In the genomic region with DNA sequence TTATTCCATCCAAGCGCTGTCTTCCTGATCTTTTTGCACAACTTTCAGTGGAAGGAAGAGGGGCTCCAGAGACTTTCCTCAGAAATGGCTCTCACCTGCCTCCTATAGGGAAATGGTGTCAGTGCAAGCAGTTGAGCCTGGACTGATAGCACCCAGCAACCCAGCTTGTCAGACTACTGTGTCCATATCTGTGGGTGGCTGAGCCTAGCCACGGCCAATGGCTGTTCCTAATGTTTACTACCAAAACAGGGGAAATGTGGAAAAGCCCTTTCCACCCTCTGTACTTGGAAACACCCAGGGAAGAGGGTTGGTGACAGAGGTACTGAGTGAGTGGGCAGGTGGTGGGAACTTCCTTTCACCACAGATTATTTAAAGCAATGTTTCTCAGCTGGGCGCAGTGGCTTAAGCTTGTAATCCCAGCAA, we compare ENCODE assay signal across 9 cellular contexts. TPM values are rescaled to one million over a fixed set of nuclear protein-coding genes. Genes with fewer than 3 reads are reported as not detected.
A peak's percentile ranks its signal among the peaks of the same experiment; 100 is the strongest.
DNase-seq lines count a peak whose midpoint lies in the region; ATAC-seq and TF ChIP-seq lines count a peak whose summit lies in the region.
"Had no signal": no experiment of that assay in that cellular context is flagged by ENCODE, and none has a peak within 500 bp of the region (broad histone marks: within the 10 kb centered on the region; RNA-seq: fewer than 3 reads in every experiment).

No MANE protein-coding gene starts in this region.

- peaks cover 16% of the 10 kb centered on the region for H3K4me1 Mint-ChIP-seq in activated CD8-positive, alpha-beta T cell treated with anti-CD3 and anti-CD28 coated beads, Interleukin-2, amount 10 ng/mL, durations not matched to agents 7 days and 5 days (ENCODE audit: low read depth)

- H3K27ac ChIP-seq in C4-2B: no peak overlapping the region
- no peak overlapping the region for H3K27ac ChIP-seq in heart right ventricle
- H3K27ac ChIP-seq in gastrocnemius medialis: no peak overlapping the region

- DNase-seq in NCI-H2227 (lab: John Stamatoyannopoulos, UW; ENCODE audit: unreplicated experiment): peak; percentile 46
- DNase-seq in activated CD8-positive, alpha-beta T cell treated with anti-CD3 and anti-CD28 coated beads, Interleukin-2, amount 10 ng/mL, durations not matched to agents 7 days and 5 days: peak; percentile 65
- DNase-seq in heart right ventricle: peak in 1 of 2 donors; percentile 30
- DNase-seq in gastrocnemius medialis: no peak

- intact Hi-C loops in heart right ventricle (cut with DNase I): loop anchor here in 9 of 10 donors (2.0 to 10.0 kb wide), 8 partner anchors 52 to 124 kb away; a partner anchor contains a TSS
- intact Hi-C loops in gastrocnemius medialis (cut with DNase I; ENCODE audit: low total_unique reads): loop anchor here (2.0 kb wide), 1 partner anchor 176 kb away; no protein-coding TSS in a partner anchor

- POLR2A ChIA-PET in activated CD8-positive, alpha-beta T cell treated with anti-CD3 and anti-CD28 coated beads, Interleukin-2, amount 10 ng/mL, durations not matched to agents 7 days and 5 days (lab: Charles Lee): no interaction called here

- H3K4me3 Mint-ChIP-seq in activated CD8-positive, alpha-beta T cell treated with anti-CD3 and anti-CD28 coated beads, Interleukin-2, amount 10 ng/mL, durations not matched to agents 7 days and 5 days: no peak overlapping the region

- CTCF ChIA-PET in activated CD8-positive, alpha-beta T cell treated with anti-CD3 and anti-CD28 coated beads, Interleukin-2, amount 10 ng/mL, durations not matched to agents 7 days and 5 days (lab: Charles Lee): interaction anchor here (0.6 to 1.8 kb wide), 12 partner anchors 10 to 177 kb away, joined by 3 to 8 read pairs (median 4); no protein-coding TSS in a partner anchor

- no peak for TF ChIP-seq POLR2A in gastrocnemius medialis (IDR thresholded peaks at IDR 0.05)

- H3K4me1 ChIP-seq in heart right ventricle: peaks cover 0 to 5% (median 2%) of the 10 kb centered on the region in 9 donors
- peaks cover 1 to 2% of the 10 kb centered on the region in 2 donors for H3K4me1 ChIP-seq in gastrocnemius medialis

- no peak overlapping the region for H3K4me3 ChIP-seq in heart right ventricle
- no peak overlapping the region for H3K4me3 ChIP-seq in gastrocnemius medialis

- H3K36me3 ChIP-seq in heart right ventricle: no peaks in the 10 kb centered on the region
- H3K36me3 ChIP-seq in gastrocnemius medialis: no peaks in the 10 kb centered on the region

- peak; percentile 32 for ATAC-seq in GM18498 (IDR thresholded peaks at IDR 0.05; ENCODE audit: unreplicated experiment)
- ATAC-seq in activated CD8-positive, alpha-beta T cell treated with anti-CD3 and anti-CD28 coated beads, Interleukin-2, amount 10 ng/mL, durations not matched to agents 7 days and 5 days: no peak
- peak in 6 of 8 donors; percentile 23 to 66 (median 52) for ATAC-seq in heart right ventricle
- peak in 1 of 2 donors; percentile 17 for ATAC-seq in gastrocnemius medialis
- ATAC-seq in esophagus mucosa: no peak
- ATAC-seq in HG03439 (IDR thresholded peaks at IDR 0.05; ENCODE audit: unreplicated experiment): no peak

- TF ChIP-seq CTCF in C4-2B (conservative IDR thresholded peaks at IDR 0.05) (peak; percentile 72), heart right ventricle (IDR thresholded peaks at IDR 0.05) (peak; percentile 32 to 72 (median 64)), gastrocnemius medialis (IDR thresholded peaks at IDR 0.05 in 4 of 5, conservative IDR thresholded peaks at IDR 0.05 in 1 of 5) (peak in 4 of 5 experiments; percentile 18 to 59 (median 48))

- H3K27me3 ChIP-seq in heart right ventricle: peaks cover 0 to 21% (median 18%) of the 10 kb centered on the region in 7 donors
- no peaks in the 10 kb centered on the region for H3K27me3 ChIP-seq in gastrocnemius medialis

- in situ Hi-C loops in gastrocnemius medialis (cut with MboI; ENCODE audit: low sequenced_read_pairs in 4 of 4): no loop called here

- H3K27ac Mint-ChIP-seq in activated CD8-positive, alpha-beta T cell treated with anti-CD3 and anti-CD28 coated beads, Interleukin-2, amount 10 ng/mL, durations not matched to agents 7 days and 5 days: peak overlapping the region; percentile 30
- H3K27ac Mint-ChIP-seq: IgD-negative memory B cell had no signal

- 31 to 35% methylated on average over 3 of the region's 3 CpGs for WGBS in heart right ventricle, 2 donors

- peaks cover 3% of the 10 kb centered on the region for H3K36me3 Mint-ChIP-seq in activated CD8-positive, alpha-beta T cell treated with anti-CD3 and anti-CD28 coated beads, Interleukin-2, amount 10 ng/mL, durations not matched to agents 7 days and 5 days (ENCODE audit: low read depth)

- no peaks in the 10 kb centered on the region for H3K9me3 ChIP-seq in heart right ventricle
- H3K9me3 ChIP-seq in gastrocnemius medialis: no peaks in the 10 kb centered on the region

- no peaks in the 10 kb centered on the region for H3K9me3 Mint-ChIP-seq in activated CD8-positive, alpha-beta T cell treated with anti-CD3 and anti-CD28 coated beads, Interleukin-2, amount 10 ng/mL, durations not matched to agents 7 days and 5 days (ENCODE audit: insufficient read depth)
- H3K9me3 Mint-ChIP-seq: IgD-negative memory B cell had no signal

- H3K27me3 Mint-ChIP-seq in activated CD8-positive, alpha-beta T cell treated with anti-CD3 and anti-CD28 coated beads, Interleukin-2, amount 10 ng/mL, durations not matched to agents 7 days and 5 days (ENCODE audit: low read depth): peaks cover 2% of the 10 kb centered on the region

RNA-seq across cellular contexts. Expression of a gene that starts 4.3 kb away (rescaled TPM):
- 10 to 100 TPM; 64.5 to 70.2 TPM for total RNA-seq in activated CD8-positive, alpha-beta T cell treated with anti-CD3 and anti-CD28 coated beads, Interleukin-2, amount 10 ng/mL, durations not matched to agents 7 days and 5 days
- total RNA-seq in heart right ventricle (10 to 100 TPM; 42.2 to 58.2 (median 47.7) TPM), gastrocnemius medialis (10 to 100 TPM; 37.9 to 79.5 (median 72.5) TPM), esophagus mucosa (65.2 TPM)
- 10 to 100 TPM; 27.7 to 79.6 TPM for polyA plus RNA-seq in heart right ventricle

RNA-seq across cellular contexts. Expression of a gene that starts 7.2 kb away (rescaled TPM):
- total RNA-seq in activated CD8-positive, alpha-beta T cell treated with anti-CD3 and anti-CD28 coated beads, Interleukin-2, amount 10 ng/mL, durations not matched to agents 7 days and 5 days: not detected
- total RNA-seq in heart right ventricle (1 to 10 TPM in 6 of 10 donors, under 1 TPM in 4; 0.50 to 3.3 (median 1.2) TPM), gastrocnemius medialis (under 1 TPM in 1 of 4 donors, not detected in 3; 0.33 TPM), esophagus mucosa (not detected)
- 1 to 10 TPM; 4.7 to 6.0 TPM for polyA plus RNA-seq in heart right ventricle

RNA-seq across cellular contexts. Expression of a gene that starts 55.3 kb away (rescaled TPM):
- not detected for total RNA-seq in activated CD8-positive, alpha-beta T cell treated with anti-CD3 and anti-CD28 coated beads, Interleukin-2, amount 10 ng/mL, durations not matched to agents 7 days and 5 days
- total RNA-seq in heart right ventricle: 1,000 to 10,000 TPM in 7 of 10 donors, 100 to 1,000 TPM in 3; 146 to 6,323 (median 1,764) TPM
- 1,000 to 10,000 TPM; 1,475 to 2,069 TPM for polyA plus RNA-seq in heart right ventricle
- 1 to 10 TPM in 1 of 4 donors, not detected in 3; 2.6 TPM for total RNA-seq in gastrocnemius medialis
- total RNA-seq in esophagus mucosa: not detected
- polyA plus RNA-seq: IgD-negative memory B cell had no signal

Comparison
In these comparisons a context has a peak if more than half of its experiments do, and no peak if none do; other contexts are left out.
1. ATAC-seq: peak in GM18498 (single experiment) and heart right ventricle (6 of 8); none in activated CD8-positive, alpha-beta T cell treated with anti-CD3 and anti-CD28 coated beads, Interleukin-2, amount 10 ng/mL, durations not matched to agents 7 days and 5 days (single experiment), esophagus mucosa (single experiment) and HG03439 (single experiment).
2. DNase-seq: peak in NCI-H2227 (single experiment) and activated CD8-positive, alpha-beta T cell treated with anti-CD3 and anti-CD28 coated beads, Interleukin-2, amount 10 ng/mL, durations not matched to agents 7 days and 5 days (single experiment); none in gastrocnemius medialis (0 of 2).
3. RNA of a gene that starts 55.3 kb away (total RNA-seq): 146 to 6,323 TPM in heart right ventricle; 2.6 TPM in gastrocnemius medialis, not detected in activated CD8-positive, alpha-beta T cell treated with anti-CD3 and anti-CD28 coated beads, Interleukin-2, amount 10 ng/mL, durations not matched to agents 7 days and 5 days and not detected in esophagus mucosa (single experiment); every median in the first group is over 10 times any median in the second.
4. Peak in every context shown above with its lines, with median percentiles within 50 percentile points of each other: CTCF ChIP-seq.